Comparison of ENCODE assay signal across 1 cellular context in the genomic region with DNA sequence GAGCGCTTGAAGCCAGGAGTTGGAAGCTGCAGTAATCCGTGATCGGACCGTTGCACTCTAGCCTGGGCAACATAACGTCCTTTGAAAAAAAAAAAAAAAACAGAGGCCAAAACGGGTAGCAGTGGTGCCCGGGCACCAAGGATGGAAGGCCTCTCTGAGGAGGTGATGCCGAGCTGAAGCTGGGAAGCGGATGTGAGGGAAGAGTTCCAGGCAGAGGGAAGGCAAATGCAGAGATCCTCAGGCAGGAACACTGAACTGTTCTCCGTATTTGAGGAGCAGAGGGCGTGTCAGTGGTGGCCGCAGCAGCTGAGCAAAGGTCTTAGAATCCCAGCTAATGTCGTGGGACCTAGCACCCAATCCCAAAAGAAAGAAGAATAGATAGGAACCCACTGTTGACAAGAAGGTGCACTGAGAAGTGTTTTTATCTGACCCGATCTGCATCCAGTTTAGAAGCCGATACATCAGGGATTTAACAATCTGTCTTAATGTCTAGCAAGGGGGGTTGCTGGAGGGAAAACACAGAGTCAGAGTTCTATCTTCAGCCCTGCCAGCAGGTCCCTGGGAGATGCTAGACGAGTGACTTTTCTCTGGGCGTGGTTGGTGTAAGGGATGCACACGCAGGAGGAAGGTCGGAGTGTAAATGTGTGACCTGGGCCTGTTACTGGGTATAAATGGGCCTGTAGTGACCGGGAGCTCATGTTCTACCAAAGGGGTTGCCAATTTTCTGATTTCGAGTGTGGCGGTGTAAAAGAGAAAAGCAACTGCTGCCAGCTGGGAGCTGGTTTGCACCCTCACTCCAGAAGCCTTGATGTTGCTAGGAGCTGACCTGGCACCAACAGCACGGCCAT.
TF ChIP-seq lines count a peak whose summit lies in the region.

No MANE protein-coding gene starts in this region.

TF ChIP-seq in HCT116, 20 proteins besides CTCF, POLR2A, EP300 and RAD21:
- TF ChIP-seq REST (IDR thresholded peaks at IDR 0.05; ENCODE audit: low read depth) (no peak), ATF3 (IDR thresholded peaks at IDR 0.05) (no peak), JUND (IDR thresholded peaks at IDR 0.05) (no peak), ZNF274 (IDR thresholded peaks at IDR 0.05; ENCODE audit: low read depth, low read length) (no peak), SRF (IDR thresholded peaks at IDR 0.05; ENCODE audit: low read depth) (no peak), FOSL1 (IDR thresholded peaks at IDR 0.05; ENCODE audit: low read depth) (no peak), EZH2 (IDR thresholded peaks at IDR 0.05) (no peak), EGR1 (IDR thresholded peaks at IDR 0.05; ENCODE audit: low read depth) (no peak), POLR2AphosphoS5 (IDR thresholded peaks at IDR 0.05; ENCODE audit: low read depth, low read length) (no peak), SIN3A (IDR thresholded peaks at IDR 0.05; ENCODE audit: low read depth) (no peak)
- TF ChIP-seq, protein P1, sequence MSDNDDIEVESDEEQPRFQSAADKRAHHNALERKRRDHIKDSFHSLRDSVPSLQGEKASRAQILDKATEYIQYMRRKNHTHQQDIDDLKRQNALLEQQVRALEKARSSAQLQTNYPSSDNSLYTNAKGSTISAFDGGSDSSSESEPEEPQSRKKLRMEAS (IDR thresholded peaks at IDR 0.05): no peak
TF ChIP-seq in HCT116: peak in this region for 0.
